ENCODE assay signal across 14 cellular contexts in genomic region chr19:7657047-7657779, GRCh38. TPM values are rescaled to one million over a fixed set of nuclear protein-coding genes. Genes with fewer than 3 reads are reported as not detected.
DNase-seq lines count a peak whose midpoint lies in the region; ATAC-seq and TF ChIP-seq lines count a peak whose summit lies in the region.
"Had no signal": no experiment of that assay in that cellular context is flagged by ENCODE, and none has a peak within 500 bp of the region (broad histone marks: within the 10 kb centered on the region; RNA-seq: fewer than 3 reads in every experiment).

No MANE protein-coding gene starts in this region.

- H2AK5ac ChIP-seq in H9 (ENCODE audit: insufficient read length, low read length), result no peak overlapping the region

- H3K79me1 ChIP-seq in H9 (ENCODE audit: insufficient read depth, low read depth, low read length, poor library complexity, severe bottlenecking), result no peaks in the 10 kb centered on the region

- TF ChIP-seq RAD21 in liver (IDR thresholded peaks at IDR 0.05), result no peak

- H3K4me3 ChIP-seq in AG10803 (ENCODE audit: low read length), result no peak overlapping the region
- H3K4me3 ChIP-seq in liver (ENCODE audit: low read depth in 1 of 3, low read length in 3 of 3), result no peak overlapping the region
- H3K4me3 ChIP-seq: skin epidermis had no signal

- H3K4me3 Mint-ChIP-seq in H9, result no peak overlapping the region
- no peak overlapping the region for H3K4me3 Mint-ChIP-seq in type B pancreatic cell

- H4K20me1 ChIP-seq in H9 (ENCODE audit: control insufficient read depth, insufficient read depth, insufficient read length), result no peaks in the 10 kb centered on the region

- H3K56ac ChIP-seq in H9 (ENCODE audit: insufficient read length, low read depth, low read length), result no peak overlapping the region

- H3K4me1 Mint-ChIP-seq in H9 (peaks cover 2 to 6% of the 10 kb centered on the region in 2 experiments), type B pancreatic cell (ENCODE audit: unreplicated experiment) (peaks cover 11% of the 10 kb centered on the region)

- no peak overlapping the region for H2BK20ac ChIP-seq in H9 (ENCODE audit: low read depth, low read length, poor library complexity, severe bottlenecking)

- H4K8ac ChIP-seq in H9 (replicated peaks; ENCODE audit: insufficient read length, low read depth, low read length), result no peak overlapping the region

- H3K9ac ChIP-seq in H9 (ENCODE audit: extremely low read depth, insufficient read length, low read length) (no peak overlapping the region), liver (ENCODE audit: low read depth in 1 of 2, low read length in 2 of 2) (no peak overlapping the region)

- no peaks in the 10 kb centered on the region for H3K79me2 ChIP-seq in H9 (ENCODE audit: insufficient read depth, low read length)

- no peak overlapping the region for H3K4ac ChIP-seq in H9 (ENCODE audit: low read depth, low read length)

- WGBS in H9 (ENCODE audit: extremely low coverage, insufficient read length, low lambda C conversion rate), result no CpG with 5 or more reads among the region's 18 CpGs
- 48% methylated on average over 18 of the region's 18 CpGs for WGBS in liver

- peaks cover 0 to 3% of the 10 kb centered on the region in 2 experiments; a peak in 2 of 5 replicates for H3K9me3 Mint-ChIP-seq in H9
- H3K9me3 Mint-ChIP-seq in type B pancreatic cell, result no peaks in the 10 kb centered on the region

- peaks cover 89% of the 10 kb centered on the region for H3K27me3 Mint-ChIP-seq in H9 (ENCODE audit: low read depth)
- peaks cover 2% of the 10 kb centered on the region for H3K27me3 Mint-ChIP-seq in type B pancreatic cell

- H3K14ac ChIP-seq in H9 (ENCODE audit: insufficient read depth, low read length), result no peak overlapping the region

- H3K23ac ChIP-seq in H9 (ENCODE audit: insufficient read length, low read depth, low read length), result no peak overlapping the region

- H3K4me1 ChIP-seq in H9 (ENCODE audit: insufficient read depth, low read length), result no peaks in the 10 kb centered on the region
- H3K4me1 ChIP-seq in liver (ENCODE audit: control insufficient read depth in 4 of 4, insufficient read depth in 4 of 4, low read length in 3 of 4), result peaks cover 0 to 3% (median 2%) of the 10 kb centered on the region in 4 donors

- H4K91ac ChIP-seq in H9 (ENCODE audit: insufficient read length, low read depth, low read length), result no peak overlapping the region

- H2BK12ac ChIP-seq in H9 (ENCODE audit: insufficient read length, low read depth, low read length), result no peak overlapping the region

- no peak overlapping the region for H4K5ac ChIP-seq in H9 (ENCODE audit: insufficient read length, low read depth, low read length)

- H3K36me3 ChIP-seq in liver (ENCODE audit: control insufficient read depth in 4 of 4, insufficient read depth in 3 of 4, low read depth in 1 of 4, low read length in 3 of 4), result no peaks in the 10 kb centered on the region

- no peaks in the 10 kb centered on the region for H3K23me2 ChIP-seq in H9 (ENCODE audit: insufficient read length, low read depth, low read length, poor library complexity, severe bottlenecking)

- peak; percentile 31 for DNase-seq in AG10803 (ENCODE audit: low read depth)
- no peak for DNase-seq in H9
- DNase-seq in activated CD4-positive, alpha-beta T cell treated with anti-CD3 and anti-CD28 coated beads, Interleukin-2, amount 50 U/mL, for 48 hours, result peak; percentile 36 to 44
- DNase-seq in type B pancreatic cell (ENCODE audit: extremely low spot score, unreplicated experiment), result no peak
- DNase-seq in dermis blood vessel endothelial cell, result no peak
- DNase-seq: central memory CD4-positive, alpha-beta T cell; MM.1S had no signal

- no peaks in the 10 kb centered on the region for H3K36me3 Mint-ChIP-seq in H9 (ENCODE audit: insufficient read depth in 1 of 3, low read depth in 3 of 3)
- H3K36me3 Mint-ChIP-seq in type B pancreatic cell, result no peaks in the 10 kb centered on the region

- H2BK120ac ChIP-seq in H9 (ENCODE audit: low read depth, low read length, poor library complexity, severe bottlenecking), result no peak overlapping the region

- H3K18ac ChIP-seq in H9 (ENCODE audit: insufficient read length, low read depth, low read length), result peak overlapping the region; percentile 38

- H3K27ac ChIP-seq in H9 (ENCODE audit: insufficient read length, low read depth, low read length) (no peak overlapping the region), liver (ENCODE audit: low read depth in 1 of 2, low read length in 2 of 2) (peak overlapping the region; percentile 41 to 67)

- no peak overlapping the region for H2BK5ac ChIP-seq in H9 (ENCODE audit: insufficient read length, low read length)

- no peak overlapping the region for H2BK15ac ChIP-seq in H9 (ENCODE audit: low read depth, low read length)

- H3K27ac Mint-ChIP-seq in H9 (no peak overlapping the region), type B pancreatic cell (no peak overlapping the region)

- no peak overlapping the region for H2AFZ ChIP-seq in H9 (ENCODE audit: low read length)

- no peak for ATAC-seq in HG02870 (IDR thresholded peaks at IDR 0.05; ENCODE audit: unreplicated experiment)
- no peak for ATAC-seq in HG03469 (IDR thresholded peaks at IDR 0.05; ENCODE audit: unreplicated experiment)

- no peaks in the 10 kb centered on the region for H3K9me3 ChIP-seq in H9 (ENCODE audit: control insufficient read depth, low read depth, low read length)
- no peaks in the 10 kb centered on the region for H3K9me3 ChIP-seq in liver (ENCODE audit: control insufficient read depth in 4 of 4, low read length in 3 of 4)

- no peak overlapping the region for H3T11ph ChIP-seq in H9 (ENCODE audit: low read length)

- TF ChIP-seq CTCF in AG10803 (conservative IDR thresholded peaks at IDR 0.05; ENCODE audit: low read length) (no peak), H9 (conservative IDR thresholded peaks at IDR 0.05) (no peak), liver (IDR thresholded peaks at IDR 0.05; ENCODE audit: low read depth, low read length, missing input control) (no peak), type B pancreatic cell (conservative IDR thresholded peaks at IDR 0.05) (no peak)

- H3K4me2 ChIP-seq in H9 (ENCODE audit: insufficient read depth, insufficient read length, low read length), result no peak overlapping the region

- H3K27me3 ChIP-seq in H9 (ENCODE audit: insufficient read depth, low read length) (peaks cover 4% of the 10 kb centered on the region; the same call in 1 of the 2 replicates), liver (ENCODE audit: control insufficient read depth in 4 of 4, insufficient read depth in 4 of 4, low read length in 3 of 4) (no peaks in the 10 kb centered on the region)

TF ChIP-seq in liver, 16 proteins besides CTCF, POLR2A, EP300 and RAD21 (continues in another document):
- TF ChIP-seq FOXA1 (IDR thresholded peaks at IDR 0.05) (no peak), NR2F2 (IDR thresholded peaks at IDR 0.05) (no peak), FOXA2 (IDR thresholded peaks at IDR 0.05) (no peak), MAX (IDR thresholded peaks at IDR 0.05) (no peak), YY1 (IDR thresholded peaks at IDR 0.05) (no peak), JUND (IDR thresholded peaks at IDR 0.05) (no peak), RXRA (IDR thresholded peaks at IDR 0.05) (no peak), REST (IDR thresholded peaks at IDR 0.05) (no peak)

RNA-seq across cellular contexts. Expression of gene RETN, which starts 11.6 kb away (rescaled TPM):
- total RNA-seq in H9 (2021) (not detected in 2 replicates), liver (10 to 100 TPM in 1 of 2 donors, not detected in 1; 11.5 TPM), type B pancreatic cell (ENCODE audit: low replicate concordance) (not detected in 2 replicates), dermis blood vessel endothelial cell (not detected in 2 replicates)
- 1 to 10 TPM in 1 of 2 donors, not detected in 1; 1.9 TPM for polyA plus RNA-seq in liver
- total RNA-seq: glomerular endothelial cell, RPMI7951 had no signal

RNA-seq across cellular contexts. Expression of gene MCEMP1, which starts 19.7 kb away (rescaled TPM):
- 0.13 TPM in 1 of 2 replicates, not detected in the other for total RNA-seq in H9 (2021)
- total RNA-seq in liver, result under 1 TPM; 0.42 to 0.92 TPM
- under 1 TPM; 0.29 to 0.54 TPM for polyA plus RNA-seq in liver
- total RNA-seq in type B pancreatic cell (ENCODE audit: low replicate concordance), result not detected in 2 replicates
- not detected in 2 replicates for total RNA-seq in dermis blood vessel endothelial cell
- total RNA-seq: glomerular endothelial cell, RPMI7951 had no signal

RNA-seq across cellular contexts. Expression of gene STXBP2, which starts 20.3 kb away (rescaled TPM):
- 80.3 and 92.5 TPM in 2 replicates for total RNA-seq in H9 (2021)
- total RNA-seq in liver, result 10 to 100 TPM; 25.9 to 32.7 TPM
- polyA plus RNA-seq in liver, result 10 to 100 TPM; 26.8 to 27.5 TPM
- 61.6 and 108 TPM in 2 replicates for total RNA-seq in type B pancreatic cell (ENCODE audit: low replicate concordance)
- 30.8 and 67.1 TPM in 2 replicates for total RNA-seq in dermis blood vessel endothelial cell

RNA-seq across cellular contexts. Expression of gene TRAPPC5, which starts 23.4 kb away (rescaled TPM):
- 77.4 and 87.8 TPM in 2 replicates for total RNA-seq in H9 (2021)
- 10 to 100 TPM; 22.5 to 38.3 TPM for total RNA-seq in liver
- 100 to 1,000 TPM in 1 of 2 donors, 10 to 100 TPM in 1; 72.1 to 130 TPM for polyA plus RNA-seq in liver
- total RNA-seq in type B pancreatic cell (ENCODE audit: low replicate concordance), result 92.6 and 107 TPM in 2 replicates
- total RNA-seq in dermis blood vessel endothelial cell, result 69.9 and 97.4 TPM in 2 replicates

RNA-seq across cellular contexts. Expression of gene PCP2, which starts 23.7 kb away (rescaled TPM):
- total RNA-seq in H9 (2021) (not detected in 2 replicates), liver (not detected), type B pancreatic cell (ENCODE audit: low replicate concordance) (1.0 TPM in 1 of 2 replicates, not detected in the other), dermis blood vessel endothelial cell (not detected in 2 replicates)
- polyA plus RNA-seq in liver, result under 1 TPM; 0.08 to 0.25 TPM
- total RNA-seq: glomerular endothelial cell, RPMI7951, subcutaneous adipose tissue had no signal

Comparison
In these comparisons a context has a peak if more than half of its experiments do, and no peak if none do; other contexts are left out.
1. DNase-seq: peak in AG10803 (single experiment) and activated CD4-positive, alpha-beta T cell treated with anti-CD3 and anti-CD28 coated beads, Interleukin-2, amount 50 U/mL, for 48 hours (2 of 2); none in H9 (single experiment), type B pancreatic cell (single experiment) and dermis blood vessel endothelial cell (single experiment).